In genomic region chrX:136765957-136766356, GRCh38 we compare ENCODE assay signal across 10 cellular contexts. TPM values are rescaled to one million over a fixed set of nuclear protein-coding genes. Genes with fewer than 3 reads are reported as not detected.
DNase-seq lines count a peak whose midpoint lies in the region; ATAC-seq and TF ChIP-seq lines count a peak whose summit lies in the region.
"Had no signal": no experiment of that assay in that cellular context is flagged by ENCODE, and none has a peak within 500 bp of the region (broad histone marks: within the 10 kb centered on the region; RNA-seq: fewer than 3 reads in every experiment).

No MANE protein-coding gene starts in this region.

- intact Hi-C loops in vagina (cut with DNase I), result no loop called here

- H3K27me3 Mint-ChIP-seq in IgD-negative memory B cell (no peaks in the 10 kb centered on the region), chondrocyte (ENCODE audit: low read depth) (no peaks in the 10 kb centered on the region)
- H3K27me3 Mint-ChIP-seq in natural killer cell treated with Interleukin-12 subunit alpha and Interleukin-12 subunit beta and Interleukin-15 and Interleukin-18, amount 100 ng/mL, for 72 hours, result no peaks in the 10 kb centered on the region

- ATAC-seq in natural killer cell treated with Interleukin-12 subunit alpha and Interleukin-12 subunit beta and Interleukin-15 and Interleukin-18, amount 100 ng/mL, for 72 hours, result no peak

- H3K9me3 ChIP-seq in vagina, result no peaks in the 10 kb centered on the region
- H3K9me3 ChIP-seq in Peyer's patch, result no peaks in the 10 kb centered on the region
- H3K9me3 ChIP-seq: suprapubic skin had no signal

- H3K4me1 Mint-ChIP-seq in IgD-negative memory B cell, result peaks cover 31 to 37% (median 35%) of the 10 kb centered on the region in 3 donors
- peaks cover 22% of the 10 kb centered on the region for H3K4me1 Mint-ChIP-seq in chondrocyte (ENCODE audit: low read depth)
- H3K4me1 Mint-ChIP-seq in natural killer cell treated with Interleukin-12 subunit alpha and Interleukin-12 subunit beta and Interleukin-15 and Interleukin-18, amount 100 ng/mL, for 72 hours (ENCODE audit: low read depth in 2 of 2), result peaks cover 16 to 29% of the 10 kb centered on the region in 2 donors

- H3K4me3 ChIP-seq in vagina (no peak overlapping the region), Peyer's patch (no peak overlapping the region)

- H3K4me1 ChIP-seq in vagina (peaks cover 13% of the 10 kb centered on the region), Peyer's patch (no peaks in the 10 kb centered on the region)

- H3K36me3 ChIP-seq in vagina (no peaks in the 10 kb centered on the region), Peyer's patch (no peaks in the 10 kb centered on the region)
- H3K36me3 ChIP-seq: suprapubic skin had no signal

- H3K27me3 ChIP-seq in vagina (no peaks in the 10 kb centered on the region), Peyer's patch (no peaks in the 10 kb centered on the region)
- H3K27me3 ChIP-seq: suprapubic skin had no signal

- TF ChIP-seq POLR2A in vagina (IDR thresholded peaks at IDR 0.05), result no peak
- no peak for TF ChIP-seq POLR2A in Peyer's patch (IDR thresholded peaks at IDR 0.05)

- DNase-seq in EH (ENCODE audit: low read depth) (peak; percentile 19), chondrocyte (ENCODE audit: low spot score) (no peak), NCI-H748 treated with DMSO at 0.1 percent for 48 hours (lab: John Stamatoyannopoulos, UW) (no peak), vagina (ENCODE audit: extremely low spot score in 2 of 2) (no peak), Peyer's patch (no peak)
- no peak for DNase-seq in natural killer cell treated with Interleukin-12 subunit alpha and Interleukin-12 subunit beta and Interleukin-15 and Interleukin-18, amount 100 ng/mL, for 72 hours (ENCODE audit: low spot score)
- DNase-seq: central memory CD4-positive, alpha-beta T cell; NCI-H1694 treated with DMSO at 0.1 percent for 48 hours had no signal

- peaks cover 2% of the 10 kb centered on the region for H3K36me3 Mint-ChIP-seq in IgD-negative memory B cell
- H3K36me3 Mint-ChIP-seq in chondrocyte (ENCODE audit: low read depth), result no peaks in the 10 kb centered on the region
- no peaks in the 10 kb centered on the region for H3K36me3 Mint-ChIP-seq in natural killer cell treated with Interleukin-12 subunit alpha and Interleukin-12 subunit beta and Interleukin-15 and Interleukin-18, amount 100 ng/mL, for 72 hours

- H3K27ac ChIP-seq in vagina (no peak overlapping the region), Peyer's patch (peak overlapping the region in 2 of 4 donors; percentile 1 to 28)

- TF ChIP-seq CTCF in chondrocyte (IDR thresholded peaks at IDR 0.05) (no peak), vagina (IDR thresholded peaks at IDR 0.05) (no peak), Peyer's patch (IDR thresholded peaks at IDR 0.05) (no peak)

- H3K9me3 Mint-ChIP-seq in IgD-negative memory B cell, result no peaks in the 10 kb centered on the region
- H3K9me3 Mint-ChIP-seq in chondrocyte (ENCODE audit: low read depth), result peaks cover 10% of the 10 kb centered on the region
- no peaks in the 10 kb centered on the region for H3K9me3 Mint-ChIP-seq in natural killer cell treated with Interleukin-12 subunit alpha and Interleukin-12 subunit beta and Interleukin-15 and Interleukin-18, amount 100 ng/mL, for 72 hours

- H3K4me3 Mint-ChIP-seq in IgD-negative memory B cell (peak overlapping the region; percentile 0 to 93 (median 71)), chondrocyte (ENCODE audit: unreplicated experiment) (peak overlapping the region; percentile 71)
- peak overlapping the region; percentile 27 for H3K4me3 Mint-ChIP-seq in natural killer cell treated with Interleukin-12 subunit alpha and Interleukin-12 subunit beta and Interleukin-15 and Interleukin-18, amount 100 ng/mL, for 72 hours

- H3K27ac Mint-ChIP-seq in IgD-negative memory B cell (peak overlapping the region in 1 of 3 donors; percentile 50), chondrocyte (ENCODE audit: unreplicated experiment) (no peak overlapping the region)
- H3K27ac Mint-ChIP-seq in natural killer cell treated with Interleukin-12 subunit alpha and Interleukin-12 subunit beta and Interleukin-15 and Interleukin-18, amount 100 ng/mL, for 72 hours, result peak overlapping the region in 1 of 2 donors; percentile 39

RNA-seq across cellular contexts. Expression of gene ARHGEF6, which starts 14.8 kb away (rescaled TPM):
- 39.6 TPM for polyA plus RNA-seq in IgD-negative memory B cell
- total RNA-seq in chondrocyte (11.8 to 13.8 TPM (median 12.2 TPM) in 3 replicates), vagina (16.2 TPM), Peyer's patch (10 to 100 TPM in 1 of 4 donors, 1 to 10 TPM in 3; 3.8 to 29.7 (median 6.6) TPM)
- total RNA-seq in natural killer cell treated with Interleukin-12 subunit alpha and Interleukin-12 subunit beta and Interleukin-15 and Interleukin-18, amount 100 ng/mL, for 72 hours, result 10 to 100 TPM; 45.8 to 50.2 TPM
